ENCODE assay signal across 23 cellular contexts in genomic region chr9:124456341-124457078, GRCh38. TPM values are rescaled to one million over a fixed set of nuclear protein-coding genes. Genes with fewer than 3 reads are reported as not detected.
"Had no signal": no experiment of that assay in that cellular context is flagged by ENCODE, and none has a peak within 500 bp of the region (broad histone marks: within the 10 kb centered on the region; RNA-seq: fewer than 3 reads in every experiment).

No MANE protein-coding gene starts in this region.

- H3K4me3 ChIP-seq: lung, prostate gland, smooth muscle cell, stomach, testis, upper lobe of left lung had no signal

- H3K36me3 Mint-ChIP-seq: activated CD4-positive, alpha-beta memory T cell treated with anti-CD3 and anti-CD28 coated beads for 36 hours; stimulated activated effector memory CD8-positive, alpha-beta T cell treated with anti-CD3 and anti-CD28 coated beads, Interleukin-12 subunit alpha, Interleukin-12 subunit beta, amount 100 ng/mL, for 72 hours; T-cell had no signal

- H3K4me1 ChIP-seq: prostate gland, testis had no signal

- H3K36me3 ChIP-seq: brain microvascular endothelial cell, prostate gland, stomach, upper lobe of left lung had no signal

- H3K27ac ChIP-seq: brain microvascular endothelial cell, prostate gland, stomach, testis, upper lobe of left lung had no signal

- H3K4me3 Mint-ChIP-seq: activated B cell treated with CpG ODN at 0.5 μM for 24 hours; activated CD4-positive, alpha-beta memory T cell treated with anti-CD3 and anti-CD28 coated beads for 36 hours; activated T-helper 17 cell treated with anti-CD3 and anti-CD28 coated beads, Interleukin-2, amount 50 U/mL, for 72 hours; stimulated activated effector memory CD8-positive, alpha-beta T cell treated with anti-CD3 and anti-CD28 coated beads, Interleukin-12 subunit alpha, Interleukin-12 subunit beta, amount 100 ng/mL, for 72 hours; T-cell had no signal

- H3K9me3 Mint-ChIP-seq: activated B cell treated with CpG ODN at 0.5 μM for 24 hours; activated CD4-positive, alpha-beta memory T cell treated with anti-CD3 and anti-CD28 coated beads for 36 hours; activated T-helper 17 cell treated with anti-CD3 and anti-CD28 coated beads, Interleukin-2, amount 50 U/mL, for 72 hours; nephron; stimulated activated effector memory CD8-positive, alpha-beta T cell treated with anti-CD3 and anti-CD28 coated beads, Interleukin-12 subunit alpha, Interleukin-12 subunit beta, amount 100 ng/mL, for 72 hours had no signal

- ATAC-seq: activated T-helper 17 cell treated with anti-CD3 and anti-CD28 coated beads, Interleukin-2, amount 50 U/mL, for 72 hours; esophagus mucosa; left colon; right cardiac atrium; stimulated activated effector memory CD8-positive, alpha-beta T cell treated with anti-CD3 and anti-CD28 coated beads, Interleukin-12 subunit alpha, Interleukin-12 subunit beta, amount 100 ng/mL, for 72 hours; T-cell had no signal

- H3K4me1 Mint-ChIP-seq: activated B cell treated with CpG ODN at 0.5 μM for 24 hours; activated T-helper 17 cell treated with anti-CD3 and anti-CD28 coated beads, Interleukin-2, amount 50 U/mL, for 72 hours; nephron; stimulated activated effector memory CD8-positive, alpha-beta T cell treated with anti-CD3 and anti-CD28 coated beads, Interleukin-12 subunit alpha, Interleukin-12 subunit beta, amount 100 ng/mL, for 72 hours had no signal

- H3K9me3 ChIP-seq: prostate gland, stomach, testis, upper lobe of left lung had no signal

- DNase-seq: activated B cell treated with CpG ODN at 0.5 μM for 24 hours; activated CD4-positive, alpha-beta memory T cell treated with anti-CD3 and anti-CD28 coated beads for 36 hours; activated CD4-positive, alpha-beta T cell treated with anti-CD3 and anti-CD28 coated beads for 4 hours; activated naive CD4-positive, alpha-beta T cell; brain microvascular endothelial cell; cortex of kidney; effector CD4-positive, alpha-beta T cell; left colon; right cardiac atrium; stimulated activated CD4-positive, alpha-beta T cell treated with anti-CD3 and anti-CD28 coated beads, Interleukin-4, amount 100 ng/mL, for 24 hours; stomach; T-cell; testis had no signal

- H3K27me3 ChIP-seq: testis had no signal

- H3K27ac Mint-ChIP-seq: activated B cell treated with CpG ODN at 0.5 μM for 24 hours; activated CD4-positive, alpha-beta memory T cell treated with anti-CD3 and anti-CD28 coated beads for 36 hours; activated T-helper 17 cell treated with anti-CD3 and anti-CD28 coated beads, Interleukin-2, amount 50 U/mL, for 72 hours; nephron; stimulated activated effector memory CD8-positive, alpha-beta T cell treated with anti-CD3 and anti-CD28 coated beads, Interleukin-12 subunit alpha, Interleukin-12 subunit beta, amount 100 ng/mL, for 72 hours; T-cell had no signal

RNA-seq across cellular contexts. Expression of gene ADGRD2, which starts 6.3 kb away (rescaled TPM):
- total RNA-seq: activated B cell treated with CpG ODN at 0.5 μM for 24 hours; activated CD4-positive, alpha-beta memory T cell treated with anti-CD3 and anti-CD28 coated beads for 36 hours; activated T-helper 17 cell treated with anti-CD3 and anti-CD28 coated beads, Interleukin-2, amount 50 U/mL, for 72 hours; aorta; left colon; lung; omental fat pad; smooth muscle cell; stomach; T-cell; upper lobe of left lung had no signal
- polyA plus RNA-seq: aorta, lung, smooth muscle cell, stomach had no signal

RNA-seq across cellular contexts. Expression of gene NR5A1, which starts 50.7 kb away (rescaled TPM):
- total RNA-seq: activated B cell treated with CpG ODN at 0.5 μM for 24 hours; activated CD4-positive, alpha-beta memory T cell treated with anti-CD3 and anti-CD28 coated beads for 36 hours; activated T-helper 17 cell treated with anti-CD3 and anti-CD28 coated beads, Interleukin-2, amount 50 U/mL, for 72 hours; aorta; esophagus mucosa; left colon; omental fat pad; right cardiac atrium; smooth muscle cell; stomach had no signal
- polyA plus RNA-seq: aorta, right cardiac atrium, smooth muscle cell had no signal
